Comparison of ENCODE assay signal across 1 cellular context in the genomic region with DNA sequence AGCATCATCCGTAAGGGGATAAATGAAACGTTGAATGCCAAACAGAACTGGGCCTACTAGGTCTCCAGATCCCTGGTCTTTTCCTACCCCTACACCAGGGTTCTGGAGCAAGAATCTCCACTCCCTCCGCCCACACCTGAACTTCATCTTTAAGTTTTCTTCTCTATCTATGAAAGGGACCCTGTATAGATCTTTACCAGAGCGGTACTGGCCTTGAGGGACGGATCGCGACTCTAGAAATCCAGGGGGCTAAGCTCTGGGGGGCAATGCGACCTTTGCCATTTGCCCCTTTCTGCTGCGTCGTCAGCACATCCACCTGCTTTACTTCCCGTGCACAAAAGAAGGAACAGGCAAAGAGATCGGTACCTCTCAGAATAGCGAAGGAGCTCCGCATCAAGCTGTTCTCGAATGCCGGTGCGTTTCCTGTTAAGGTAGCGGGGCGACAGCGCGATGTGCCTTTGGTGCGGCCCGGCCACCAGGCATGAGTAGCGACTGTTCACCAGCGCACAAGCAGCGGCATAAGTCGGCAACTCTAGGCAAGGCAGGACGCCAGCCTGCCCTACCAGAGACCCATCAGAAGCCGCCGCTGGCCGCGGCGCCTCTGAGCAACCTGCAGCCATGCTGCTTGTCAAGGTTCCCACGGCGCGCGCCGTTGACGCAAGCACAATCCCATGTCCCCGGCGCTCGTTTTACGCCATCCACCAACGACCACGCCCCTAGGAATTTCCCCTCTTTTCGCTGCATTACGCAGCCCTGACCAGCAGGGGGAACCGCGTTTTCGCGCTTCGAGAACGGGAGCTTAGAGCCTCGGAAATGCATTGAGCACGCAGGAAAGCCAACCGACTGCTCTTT.
TF ChIP-seq lines count a peak whose summit lies in the region.

A gene with protein sequence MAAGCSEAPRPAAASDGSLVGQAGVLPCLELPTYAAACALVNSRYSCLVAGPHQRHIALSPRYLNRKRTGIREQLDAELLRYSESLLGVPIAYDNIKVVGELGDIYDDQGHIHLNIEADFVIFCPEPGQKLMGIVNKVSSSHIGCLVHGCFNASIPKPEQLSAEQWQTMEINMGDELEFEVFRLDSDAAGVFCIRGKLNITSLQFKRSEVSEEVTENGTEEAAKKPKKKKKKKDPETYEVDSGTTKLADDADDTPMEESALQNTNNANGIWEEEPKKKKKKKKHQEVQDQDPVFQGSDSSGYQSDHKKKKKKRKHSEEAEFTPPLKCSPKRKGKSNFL (minus strand): TSS at position 641 of the 852 bp plus-strand sequence. CDS start 21 bp downstream, at position 620.

TF ChIP-seq in H1, 55 proteins besides CTCF, POLR2A, EP300 and RAD21 (continued from another document):
- TF ChIP-seq NANOG (IDR thresholded peaks at IDR 0.05; ENCODE audit: insufficient read depth, low read depth, low read length, poor library complexity, severe bottlenecking) (no peak), SIRT6 (IDR thresholded peaks at IDR 0.05; ENCODE audit: low read length) (no peak), GABPA (IDR thresholded peaks at IDR 0.05; ENCODE audit: borderline replicate concordance, insufficient read depth, low read length) (no peak)
